ENCODE assay signal across 23 cellular contexts in genomic region chr2:875687-876615, GRCh38.
A peak's percentile ranks its signal among the peaks of the same experiment; 100 is the strongest.
DNase-seq lines count a peak whose midpoint lies in the region; ATAC-seq and TF ChIP-seq lines count a peak whose summit lies in the region.
"Had no signal": no experiment of that assay in that cellular context is flagged by ENCODE, and none has a peak within 500 bp of the region (broad histone marks: within the 10 kb centered on the region; RNA-seq: fewer than 3 reads in every experiment).

No MANE protein-coding gene starts in this region.

- H3K4me3 Mint-ChIP-seq in activated CD8-positive, alpha-beta memory T cell treated with anti-CD3 and anti-CD28 coated beads, Interleukin-2, amount 10 ng/mL, durations not matched to agents 7 days and 5 days = no peak overlapping the region
- H3K4me3 Mint-ChIP-seq in endodermal cell (no peak overlapping the region), osteocyte (ENCODE audit: unreplicated experiment) (no peak overlapping the region)
- H3K4me3 Mint-ChIP-seq: CD4-positive, alpha-beta T cell had no signal

- no peaks in the 10 kb centered on the region for H3K36me3 Mint-ChIP-seq in activated CD8-positive, alpha-beta memory T cell treated with anti-CD3 and anti-CD28 coated beads, Interleukin-2, amount 10 ng/mL, durations not matched to agents 7 days and 5 days
- no peaks in the 10 kb centered on the region for H3K36me3 Mint-ChIP-seq in endodermal cell (ENCODE audit: low read depth)
- H3K36me3 Mint-ChIP-seq in osteocyte (ENCODE audit: unreplicated experiment) = no peaks in the 10 kb centered on the region

- peak; percentile 11 for DNase-seq in activated CD8-positive, alpha-beta memory T cell treated with anti-CD3 and anti-CD28 coated beads, Interleukin-2, amount 10 ng/mL, durations not matched to agents 7 days and 5 days
- no peak for DNase-seq in activated CD8-positive, alpha-beta memory T cell treated with anti-CD3 and anti-CD28 coated beads for 24 hours
- DNase-seq in endodermal cell = peak; percentile 68
- peak; percentile 69 for DNase-seq in osteocyte (ENCODE audit: extremely low spot score, unreplicated experiment)
- peak; percentile 79 to 80 for DNase-seq in vagina (ENCODE audit: extremely low spot score in 2 of 2)
- no peak for DNase-seq in KBM-7
- DNase-seq in Peyer's patch = no peak
- no peak for DNase-seq in GM13977 (ENCODE audit: low spot score)
- DNase-seq: ACHN, COR-L47, DMS 273 treated with DMSO at 0.1 percent for 48 hours, DMS79 treated with DMSO at 0.1 percent for 48 hours, GM23248, IMR-90, NCI-H1105 treated with DMSO at 0.1 percent for 48 hours, NCI-H2029 treated with DMSO at 0.1 percent for 48 hours, NCI-H524 treated with DMSO at 0.1 percent for 48 hours, NCI-H82, SJCRH30 had no signal

- no peaks in the 10 kb centered on the region for H3K9me3 Mint-ChIP-seq in activated CD8-positive, alpha-beta memory T cell treated with anti-CD3 and anti-CD28 coated beads, Interleukin-2, amount 10 ng/mL, durations not matched to agents 7 days and 5 days (ENCODE audit: low read depth)
- no peaks in the 10 kb centered on the region for H3K9me3 Mint-ChIP-seq in endodermal cell
- H3K9me3 Mint-ChIP-seq in osteocyte (ENCODE audit: unreplicated experiment) = no peaks in the 10 kb centered on the region
- H3K9me3 Mint-ChIP-seq: CD4-positive, alpha-beta T cell had no signal

- WGBS in endodermal cell (ENCODE audit: insufficient coverage in 1 of 2, insufficient read length in 1 of 2), 2 experiments = 91 to 92% methylated on average over 15 to 23 of the region's 23 CpGs

- H3K27me3 ChIP-seq in endodermal cell (ENCODE audit: control insufficient read depth, insufficient read depth, low read length, poor library complexity, severe bottlenecking) (no peaks in the 10 kb centered on the region), vagina (no peaks in the 10 kb centered on the region), Peyer's patch (no peaks in the 10 kb centered on the region)
- H3K27me3 ChIP-seq: BLaER1, SJCRH30 had no signal

- H3K9ac ChIP-seq in endodermal cell (ENCODE audit: extremely low read depth, low read length, poor library complexity, severe bottlenecking) = no peak overlapping the region
- H3K9ac ChIP-seq: BLaER1, GM23248 had no signal

- TF ChIP-seq CTCF in endodermal cell (conservative IDR thresholded peaks at IDR 0.05) (no peak), osteocyte (IDR thresholded peaks at IDR 0.05) (no peak), vagina (IDR thresholded peaks at IDR 0.05) (no peak), Peyer's patch (IDR thresholded peaks at IDR 0.05) (no peak), GM13977 (IDR thresholded peaks at IDR 0.05; ENCODE audit: extremely low read depth, insufficient read depth, missing control alignments) (no peak)

- H3K27ac ChIP-seq in endodermal cell (ENCODE audit: low read depth, low read length) (no peak overlapping the region), vagina (no peak overlapping the region), Peyer's patch (no peak overlapping the region)
- H3K27ac ChIP-seq: 22Rv1, BLaER1, GM23248, SJCRH30 had no signal

- H3K4me1 Mint-ChIP-seq in activated CD8-positive, alpha-beta memory T cell treated with anti-CD3 and anti-CD28 coated beads, Interleukin-2, amount 10 ng/mL, durations not matched to agents 7 days and 5 days = no peaks in the 10 kb centered on the region
- H3K4me1 Mint-ChIP-seq in endodermal cell (no peaks in the 10 kb centered on the region), osteocyte (ENCODE audit: unreplicated experiment) (no peaks in the 10 kb centered on the region)

- no peak overlapping the region for H3K27ac Mint-ChIP-seq in activated CD8-positive, alpha-beta memory T cell treated with anti-CD3 and anti-CD28 coated beads, Interleukin-2, amount 10 ng/mL, durations not matched to agents 7 days and 5 days
- no peak overlapping the region for H3K27ac Mint-ChIP-seq in endodermal cell
- no peak overlapping the region for H3K27ac Mint-ChIP-seq in osteocyte (ENCODE audit: unreplicated experiment)
- H3K27ac Mint-ChIP-seq: CD4-positive, alpha-beta T cell had no signal

- H3K9me3 ChIP-seq in endodermal cell (ENCODE audit: control insufficient read depth, low read length) (no peaks in the 10 kb centered on the region), vagina (no peaks in the 10 kb centered on the region), Peyer's patch (no peaks in the 10 kb centered on the region)
- H3K9me3 ChIP-seq: SJCRH30 had no signal

- no peaks in the 10 kb centered on the region for H3K36me3 ChIP-seq in endodermal cell (ENCODE audit: control insufficient read depth, insufficient read depth, low read length)
- H3K36me3 ChIP-seq in vagina = no peaks in the 10 kb centered on the region
- no peaks in the 10 kb centered on the region for H3K36me3 ChIP-seq in Peyer's patch
- H3K36me3 ChIP-seq: BLaER1, SJCRH30 had no signal

- H3K4me1 ChIP-seq in endodermal cell (ENCODE audit: control insufficient read depth, insufficient read depth, low read length) (no peaks in the 10 kb centered on the region), vagina (no peaks in the 10 kb centered on the region), Peyer's patch (no peaks in the 10 kb centered on the region)

- TF ChIP-seq POLR2A in vagina (IDR thresholded peaks at IDR 0.05) (no peak), Peyer's patch (IDR thresholded peaks at IDR 0.05) (no peak)

- intact Hi-C loops in vagina (cut with DNase I) = no loop called here

- H3K4me3 ChIP-seq in endodermal cell (ENCODE audit: low read length) (no peak overlapping the region), vagina (no peak overlapping the region), Peyer's patch (no peak overlapping the region)
- H3K4me3 ChIP-seq: BLaER1, GM12878, GM23248, SJCRH30 had no signal

- no peaks in the 10 kb centered on the region for H3K27me3 Mint-ChIP-seq in activated CD8-positive, alpha-beta memory T cell treated with anti-CD3 and anti-CD28 coated beads, Interleukin-2, amount 10 ng/mL, durations not matched to agents 7 days and 5 days
- H3K27me3 Mint-ChIP-seq in endodermal cell (ENCODE audit: insufficient read depth) = peaks cover 8% of the 10 kb centered on the region
- H3K27me3 Mint-ChIP-seq in osteocyte (ENCODE audit: unreplicated experiment) = no peaks in the 10 kb centered on the region

- in situ Hi-C loops in KBM-7 (cut with MboI; ENCODE audit: low pct_unique_long_range_greater_than_20kb, low sequenced_read_pairs) (no loop called here), GM13977 (cut with MboI; ENCODE audit: low pct_unique_long_range_greater_than_20kb, low sequenced_read_pairs, unreplicated experiment) (no loop called here)

- CTCF ChIA-PET in activated CD8-positive, alpha-beta memory T cell treated with anti-CD3 and anti-CD28 coated beads, Interleukin-2, amount 10 ng/mL, durations not matched to agents 7 days and 5 days (lab: Charles Lee) = no interaction called here

- no peak for ATAC-seq in activated CD8-positive, alpha-beta memory T cell treated with anti-CD3 and anti-CD28 coated beads, Interleukin-2, amount 10 ng/mL, durations not matched to agents 7 days and 5 days
- ATAC-seq: GM12878 had no signal

Comparison
In these comparisons a context has a peak if more than half of its experiments do, and no peak if none do; other contexts are left out.
1. DNase-seq: peak in activated CD8-positive, alpha-beta memory T cell treated with anti-CD3 and anti-CD28 coated beads, Interleukin-2, amount 10 ng/mL, durations not matched to agents 7 days and 5 days (single experiment), endodermal cell (single experiment), osteocyte (single experiment) and vagina (2 of 2); none in activated CD8-positive, alpha-beta memory T cell treated with anti-CD3 and anti-CD28 coated beads for 24 hours (single experiment), KBM-7 (single experiment), Peyer's patch (0 of 3) and GM13977 (single experiment).